ENCODE assay signal across 8 cellular contexts in genomic region chr7:16753102-16753931, GRCh38. TPM values are rescaled to one million over a fixed set of nuclear protein-coding genes. Genes with fewer than 3 reads are reported as not detected.
DNase-seq lines count a peak whose midpoint lies in the region; ATAC-seq and TF ChIP-seq lines count a peak whose summit lies in the region.

TSPAN13 (plus strand) TSS chr7:16753755; CDS start chr7:16753968, 213 bp downstream.

- peak within 1 kb of the TSS; percentile 59 to 79 (median 73) for H3K27ac ChIP-seq in Peyer's patch

- H3K27me3 ChIP-seq in Peyer's patch: no peaks in the 10 kb centered on the region

- H3K4me3 ChIP-seq in LNCaP clone FGC (ENCODE audit: low read depth, low read length): peak within 1 kb of the TSS; percentile 76
- peak within 1 kb of the TSS; percentile 57 to 79 (median 62) for H3K4me3 ChIP-seq in Peyer's patch
- peak within 1 kb of the TSS; percentile 84 to 89 for H3K4me3 ChIP-seq in foreskin fibroblast (ENCODE audit: low read depth in 1 of 2, low read length in 2 of 2)

- no peaks in the 10 kb centered on the region for H3K4me1 ChIP-seq in Peyer's patch

- peaks cover 0 to 2% (median 0%) of the 10 kb centered on the region in 7 donors for H3K9me3 Mint-ChIP-seq in CD14-positive monocyte
- H3K9me3 Mint-ChIP-seq in natural killer cell treated with Interleukin-12 subunit alpha and Interleukin-12 subunit beta and Interleukin-15 and Interleukin-18, amount 100 ng/mL, for 72 hours: no peaks in the 10 kb centered on the region
- no peaks in the 10 kb centered on the region for H3K9me3 Mint-ChIP-seq in stimulated activated naive CD8-positive, alpha-beta T cell treated with anti-CD3 and anti-CD28 coated beads, Interleukin-15, amount 100 ng/mL, for 72 hours

- H3K4me3 Mint-ChIP-seq in CD14-positive monocyte: peak within 1 kb of the TSS; percentile 89
- peak within 1 kb of the TSS; percentile 84 for H3K4me3 Mint-ChIP-seq in natural killer cell treated with Interleukin-12 subunit alpha and Interleukin-12 subunit beta and Interleukin-15 and Interleukin-18, amount 100 ng/mL, for 72 hours
- peak within 1 kb of the TSS; percentile 77 to 87 for H3K4me3 Mint-ChIP-seq in stimulated activated naive CD8-positive, alpha-beta T cell treated with anti-CD3 and anti-CD28 coated beads, Interleukin-15, amount 100 ng/mL, for 72 hours

- peaks cover 0 to 1% of the 10 kb centered on the region in 2 donors for H3K36me3 Mint-ChIP-seq in CD14-positive monocyte
- no peaks in the 10 kb centered on the region for H3K36me3 Mint-ChIP-seq in natural killer cell treated with Interleukin-12 subunit alpha and Interleukin-12 subunit beta and Interleukin-15 and Interleukin-18, amount 100 ng/mL, for 72 hours

- peak; percentile 82 to 83 for TF ChIP-seq POLR2A in Peyer's patch (IDR thresholded peaks at IDR 0.05)

- no peaks in the 10 kb centered on the region for H3K9me3 ChIP-seq in Peyer's patch

- TF ChIP-seq CTCF in CD14-positive monocyte (IDR thresholded peaks at IDR 0.05): no peak
- no peak for TF ChIP-seq CTCF in LNCaP clone FGC (IDR thresholded peaks at IDR 0.05; ENCODE audit: control insufficient read depth, extremely low read depth, insufficient read depth)
- no peak for TF ChIP-seq CTCF in Peyer's patch (IDR thresholded peaks at IDR 0.05)
- no peak for TF ChIP-seq CTCF in foreskin fibroblast (IDR thresholded peaks at IDR 0.05; ENCODE audit: low read depth, low read length)

- H3K27ac Mint-ChIP-seq in CD14-positive monocyte: peak within 1 kb of the TSS in 3 of 7 donors; percentile 0 to 1 (median 1)
- no peak within 1 kb of the TSS for H3K27ac Mint-ChIP-seq in natural killer cell treated with Interleukin-12 subunit alpha and Interleukin-12 subunit beta and Interleukin-15 and Interleukin-18, amount 100 ng/mL, for 72 hours
- H3K27ac Mint-ChIP-seq in stimulated activated naive CD8-positive, alpha-beta T cell treated with anti-CD3 and anti-CD28 coated beads, Interleukin-15, amount 100 ng/mL, for 72 hours: no peak within 1 kb of the TSS

- no peaks in the 10 kb centered on the region for H3K36me3 ChIP-seq in Peyer's patch

- ATAC-seq in GM21515 (IDR thresholded peaks at IDR 0.05; ENCODE audit: unreplicated experiment): peak; percentile 80
- peak; percentile 90 to 96 for ATAC-seq in natural killer cell treated with Interleukin-12 subunit alpha and Interleukin-12 subunit beta and Interleukin-15 and Interleukin-18, amount 100 ng/mL, for 72 hours
- peak; percentile 90 for ATAC-seq in stimulated activated naive CD8-positive, alpha-beta T cell treated with anti-CD3 and anti-CD28 coated beads, Interleukin-15, amount 100 ng/mL, for 72 hours

- DNase-seq in CD14-positive monocyte (ENCODE audit: low spot score): no peak
- DNase-seq in LNCaP clone FGC (ENCODE audit: low read depth): peak; percentile 95
- DNase-seq in Peyer's patch: peak; percentile 85 to 96 (median 94)
- peak; percentile 82 for DNase-seq in activated effector memory CD4-positive, alpha-beta T cell treated with anti-CD3 and anti-CD28 coated beads, Interleukin-2, amount 50 U/mL, for 16 hours
- DNase-seq in foreskin fibroblast: peak in 1 of 2 donors; percentile 76
- DNase-seq in natural killer cell treated with Interleukin-12 subunit alpha and Interleukin-12 subunit beta and Interleukin-15 and Interleukin-18, amount 100 ng/mL, for 72 hours (ENCODE audit: low spot score): peak; percentile 77
- peak; percentile 55 to 56 for DNase-seq in stimulated activated naive CD8-positive, alpha-beta T cell treated with anti-CD3 and anti-CD28 coated beads, Interleukin-15, amount 100 ng/mL, for 72 hours

- intact Hi-C loops in CD14-positive monocyte (cut with micrococcal nuclease): no loop called here

- H3K27me3 Mint-ChIP-seq in CD14-positive monocyte (ENCODE audit: low read depth in 3 of 3): peaks cover 18 to 20% (median 19%) of the 10 kb centered on the region in 3 donors
- H3K27me3 Mint-ChIP-seq in natural killer cell treated with Interleukin-12 subunit alpha and Interleukin-12 subunit beta and Interleukin-15 and Interleukin-18, amount 100 ng/mL, for 72 hours: peaks cover 17 to 31% of the 10 kb centered on the region in 2 donors
- H3K27me3 Mint-ChIP-seq in stimulated activated naive CD8-positive, alpha-beta T cell treated with anti-CD3 and anti-CD28 coated beads, Interleukin-15, amount 100 ng/mL, for 72 hours: peaks cover 39% of the 10 kb centered on the region

- peaks cover 16% of the 10 kb centered on the region for H3K4me1 Mint-ChIP-seq in CD14-positive monocyte
- peaks cover 13 to 14% of the 10 kb centered on the region in 2 donors for H3K4me1 Mint-ChIP-seq in natural killer cell treated with Interleukin-12 subunit alpha and Interleukin-12 subunit beta and Interleukin-15 and Interleukin-18, amount 100 ng/mL, for 72 hours (ENCODE audit: low read depth in 2 of 2)
- H3K4me1 Mint-ChIP-seq in stimulated activated naive CD8-positive, alpha-beta T cell treated with anti-CD3 and anti-CD28 coated beads, Interleukin-15, amount 100 ng/mL, for 72 hours: peaks cover 15% of the 10 kb centered on the region

RNA-seq across cellular contexts. Expression of gene TSPAN13, which starts in this region (rescaled TPM):
- polyA plus RNA-seq in CD14-positive monocyte: under 1 TPM; 0.16 to 0.17 TPM
- 10 to 100 TPM; 21.5 to 53.9 (median 33.1) TPM for total RNA-seq in Peyer's patch
- 1 to 10 TPM; 3.0 to 4.1 TPM for total RNA-seq in natural killer cell treated with Interleukin-12 subunit alpha and Interleukin-12 subunit beta and Interleukin-15 and Interleukin-18, amount 100 ng/mL, for 72 hours

Comparison
In these comparisons a context has a peak if more than half of its experiments do, and no peak if none do; other contexts are left out.
1. RNA of gene TSPAN13 (total RNA-seq): 21.5 to 53.9 TPM in Peyer's patch; 3.0 to 4.1 TPM in natural killer cell treated with Interleukin-12 subunit alpha and Interleukin-12 subunit beta and Interleukin-15 and Interleukin-18, amount 100 ng/mL, for 72 hours; every median in the first group is over 4 times any median in the second.
2. Peak in every context shown above with its lines, with median percentiles within 50 percentile points of each other: H3K4me3 Mint-ChIP-seq, ATAC-seq and H3K4me3 ChIP-seq.